In genomic region chr17:42609182-42609813, GRCh38 we compare ENCODE assay signal across 8 cellular contexts. TPM values are rescaled to one million over a fixed set of nuclear protein-coding genes. Genes with fewer than 3 reads are reported as not detected.
DNase-seq lines count a peak whose midpoint lies in the region; ATAC-seq and TF ChIP-seq lines count a peak whose summit lies in the region.

Gene RETREG3, minus strand, starts transcription at chr17:42609374. Its CDS starts 50 bp downstream, at chr17:42609324.
Gene TUBG1, plus strand, starts transcription at chr17:42609683. Its CDS starts 55 bp downstream, at chr17:42609738.

- no peaks in the 10 kb centered on the region for H3K36me3 ChIP-seq in PC-3 (ENCODE audit: low read depth, low read length)

- no peaks in the 10 kb centered on the region for H3F3A ChIP-seq in PC-3 (ENCODE audit: low read length, unreplicated experiment)

- TF ChIP-seq EP300 in Ishikawa (IDR thresholded peaks at IDR 0.05; ENCODE audit: borderline replicate concordance), result no peak

- H3K4me2 ChIP-seq in PC-3 (ENCODE audit: low read length), result peak within 1 kb of the TSS; percentile 97

- peak within 1 kb of the TSS; percentile 93 for H2AFZ ChIP-seq in PC-3 (ENCODE audit: low read length)

- CTCF ChIA-PET in PC-3 (lab: Charles Lee), result interaction anchor here (0.6 to 1.7 kb wide), 9 partner anchors 9 to 73 kb away, joined by 3 to 15 read pairs (median 3); partner anchors contain the start of genes NAGLU, PLEKHH3 and PSMC3IP

- no peaks in the 10 kb centered on the region for H3K27me3 ChIP-seq in PC-3 (ENCODE audit: low read length)
- H3K27me3 ChIP-seq in mononuclear cell (ENCODE audit: insufficient read depth, low read length), result no peaks in the 10 kb centered on the region

- POLR2A ChIA-PET in PC-3 (lab: Charles Lee; ENCODE audit: unreplicated experiment), result interaction anchor here (0.6 kb wide), 1 partner anchor 15 kb away, joined by 4 read pairs; no protein-coding TSS in a partner anchor

- TF ChIP-seq RAD21 in Ishikawa (IDR thresholded peaks at IDR 0.05; ENCODE audit: low read depth), result no peak

- H3K9me3 ChIP-seq in PC-3 (ENCODE audit: low read length), result no peaks in the 10 kb centered on the region
- H3K9me3 ChIP-seq in mononuclear cell (ENCODE audit: low read depth, low read length), result no peaks in the 10 kb centered on the region

- no TSS peak for BruUV-seq in PC-3 (replicated peaks; lab: Mats Ljungman, UMichigan)

- peak within 1 kb of the TSS; percentile 92 for H3K9ac ChIP-seq in PC-3 (ENCODE audit: low read length)

- no peaks in the 10 kb centered on the region for H4K20me1 ChIP-seq in PC-3 (ENCODE audit: low read length)

- H3K4me3 ChIP-seq in PC-3 (ENCODE audit: low read length) (peak within 1 kb of the TSS; percentile 98), epithelial cell of esophagus (ENCODE audit: low read length) (peak within 1 kb of the TSS; percentile 99), mononuclear cell (ENCODE audit: low read length) (peak within 1 kb of the TSS; percentile 92)

- TF ChIP-seq CTCF in PC-3 (conservative IDR thresholded peaks at IDR 0.05; ENCODE audit: low read depth, low read length) (no peak; the same call in 1 of the 2 replicates), epithelial cell of esophagus (IDR thresholded peaks at IDR 0.05; ENCODE audit: insufficient read depth, low read depth, low read length, missing control alignments) (peak; percentile 54)

- peak within 1 kb of the TSS; percentile 50 for H3K27ac ChIP-seq in PC-3 (ENCODE audit: low read length)

- no peaks in the 10 kb centered on the region for H3K9me2 ChIP-seq in PC-3 (replicated peaks; ENCODE audit: low read length)

- intact Hi-C loops in PC-3 (cut with micrococcal nuclease), result loop anchor here (5.0 kb wide), 1 partner anchor 68 kb away; the partner anchor contains the start of gene PLEKHH3

- peaks cover 4% of the 10 kb centered on the region; the same call in 1 of the 2 replicates for H3K4me1 ChIP-seq in PC-3 (ENCODE audit: insufficient read depth, low read length)
- H3K4me1 ChIP-seq in mononuclear cell (ENCODE audit: insufficient read depth, low read length), result peaks cover 41% of the 10 kb centered on the region

- peak; percentile 81 for ATAC-seq in GM21576 (IDR thresholded peaks at IDR 0.05; ENCODE audit: unreplicated experiment)
- ATAC-seq in PC-3, result peak; percentile 88

- DNase-seq in DMS153 treated with DMSO at 0.1 percent for 48 hours (lab: John Stamatoyannopoulos, UW; ENCODE audit: unreplicated experiment) (peak; percentile 98), PC-3 (peak; percentile 97), activated T-cell treated with anti-CD3 and anti-CD28 coated beads for 48 hours (ENCODE audit: low read depth) (peak; percentile 100), epithelial cell of esophagus (ENCODE audit: low read depth) (peak; percentile 99)
- peak; percentile 96 to 99 for DNase-seq in stimulated activated CD8-positive, alpha-beta memory T cell treated with anti-CD3 and anti-CD28 coated beads, Interleukin-4, amount 100 ng/mL, for 1 hour (ENCODE audit: low read depth in 2 of 2, low spot score in 1 of 2)

- peaks cover 58% of the 10 kb centered on the region for H3K79me2 ChIP-seq in PC-3 (ENCODE audit: low read length)

TF ChIP-seq in Ishikawa, 13 proteins besides CTCF, POLR2A, EP300 and RAD21:
- no peak for TF ChIP-seq USF1 (IDR thresholded peaks at IDR 0.05)
- TF ChIP-seq TCF12 (IDR thresholded peaks at IDR 0.05; ENCODE audit: low read depth), result peak; percentile 33; the same call in 1 of the 2 replicates
- 0 out of 2 replicates have a peak, but pooled peaks have one; percentile 38 for TF ChIP-seq ZBTB7A (IDR thresholded peaks at IDR 0.05; ENCODE audit: low read depth)
- TF ChIP-seq NFIC (IDR thresholded peaks at IDR 0.05), result peak; percentile 11; the same call in 1 of the 2 replicates
- TF ChIP-seq TEAD4 (IDR thresholded peaks at IDR 0.05), result 0 out of 2 replicates have a peak, but pooled peaks have one; percentile 25
- TF ChIP-seq, protein P1, sequence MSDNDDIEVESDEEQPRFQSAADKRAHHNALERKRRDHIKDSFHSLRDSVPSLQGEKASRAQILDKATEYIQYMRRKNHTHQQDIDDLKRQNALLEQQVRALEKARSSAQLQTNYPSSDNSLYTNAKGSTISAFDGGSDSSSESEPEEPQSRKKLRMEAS (IDR thresholded peaks at IDR 0.05), result peak; percentile 94
- peak; percentile 3; the same call in 1 of the 2 replicates for TF ChIP-seq EGR1 (IDR thresholded peaks at IDR 0.05)
- peak; percentile 30 for TF ChIP-seq YY1 (IDR thresholded peaks at IDR 0.05; ENCODE audit: low read depth)
- TF ChIP-seq TAF1 (IDR thresholded peaks at IDR 0.05; ENCODE audit: low read depth), result peak; percentile 82
- no peak for TF ChIP-seq FOXM1 (IDR thresholded peaks at IDR 0.05; ENCODE audit: borderline replicate concordance, low read depth)

RNA-seq across cellular contexts. Expression of gene RETREG3, which starts in this region (rescaled TPM):
- total RNA-seq in PC-3 (2014; rRNA removed) (19.3 and 21.9 TPM in 2 replicates), mononuclear cell (34.7 TPM)

RNA-seq across cellular contexts. Expression of gene TUBG1, which starts in this region (rescaled TPM):
- total RNA-seq in PC-3 (2014; rRNA removed), result 97.2 and 114 TPM in 2 replicates
- total RNA-seq in mononuclear cell, result 3.1 TPM

Comparison
In these comparisons a context has a peak if more than half of its experiments do, and no peak if none do; other contexts are left out.
1. Peak in every context shown above with its lines: DNase-seq, ATAC-seq, H3K4me3 ChIP-seq and H3K27ac ChIP-seq.
2. RNA of gene TUBG1 (total RNA-seq): 97.2 to 114 TPM in PC-3; 3.1 TPM in mononuclear cell (single experiment); every median in the first group is over 10 times any median in the second.